ENCODE assay signal across 27 cellular contexts in genomic region chr7:80735330-80735729, GRCh38.
"Had no signal": no experiment of that assay in that cellular context is flagged by ENCODE, and none has a peak within 500 bp of the region (broad histone marks: within the 10 kb centered on the region; RNA-seq: fewer than 3 reads in every experiment).

No MANE protein-coding gene starts in this region.

- H3K4me1 Mint-ChIP-seq: stimulated activated effector memory CD8-positive, alpha-beta T cell treated with anti-CD3 and anti-CD28 coated beads, Interleukin-12 subunit alpha, Interleukin-12 subunit beta, amount 100 ng/mL, for 72 hours; stimulated activated naive B cell treated with anti-CD40 and anti-IgM and Interleukin-4, amounts not matched to agents 10 μg/mL and 1 μg/mL and 100 μg/mL, for 72 hours had no signal

- H3K4me3 ChIP-seq: pancreas, prostate gland, right lobe of liver, sigmoid colon, stomach, thoracic aorta, thyroid gland, tibial nerve, upper lobe of left lung, vagina had no signal

- H3K27ac ChIP-seq: neutrophil, pancreas, prostate gland, right lobe of liver, sigmoid colon, stomach, thoracic aorta, thyroid gland, tibial nerve, upper lobe of left lung, vagina had no signal

- H3K36me3 ChIP-seq: neutrophil, pancreas, prostate gland, right lobe of liver, sigmoid colon, stomach, thoracic aorta, thyroid gland, tibial nerve, upper lobe of left lung, vagina had no signal

- H3K36me3 Mint-ChIP-seq: stimulated activated effector memory CD8-positive, alpha-beta T cell treated with anti-CD3 and anti-CD28 coated beads, Interleukin-12 subunit alpha, Interleukin-12 subunit beta, amount 100 ng/mL, for 72 hours; stimulated activated naive B cell treated with anti-CD40 and anti-IgM and Interleukin-4, amounts not matched to agents 10 μg/mL and 1 μg/mL and 100 μg/mL, for 72 hours had no signal

- H3K27me3 ChIP-seq: neutrophil, pancreas, right lobe of liver, sigmoid colon, stomach, thyroid gland, tibial nerve, upper lobe of left lung, vagina had no signal

- H3K27me3 Mint-ChIP-seq: natural killer cell treated with Interleukin-12 subunit alpha and Interleukin-12 subunit beta and Interleukin-15 and Interleukin-18, amount 100 ng/mL, for 72 hours; stimulated activated naive B cell treated with anti-CD40 and anti-IgM and Interleukin-4, amounts not matched to agents 10 μg/mL and 1 μg/mL and 100 μg/mL, for 72 hours; stimulated activated naive CD8-positive, alpha-beta T cell treated with anti-CD3 and anti-CD28 coated beads, Interleukin-15, Interleukin-2, amounts not matched to agents 100 ng/mL and 50 ng/mL, for 24 hours had no signal

- H3K9me3 ChIP-seq: neutrophil, pancreas, prostate gland, right lobe of liver, sigmoid colon, stomach, thoracic aorta, thyroid gland, tibial nerve, upper lobe of left lung, vagina had no signal

- H3K4me1 ChIP-seq: pancreas, prostate gland, right lobe of liver, stomach, tibial nerve, upper lobe of left lung, vagina had no signal

- H3K27ac Mint-ChIP-seq: natural killer cell treated with Interleukin-12 subunit alpha and Interleukin-12 subunit beta and Interleukin-15 and Interleukin-18, amount 100 ng/mL, for 72 hours; nephron progenitor cell; stimulated activated effector memory CD8-positive, alpha-beta T cell treated with anti-CD3 and anti-CD28 coated beads, Interleukin-12 subunit alpha, Interleukin-12 subunit beta, amount 100 ng/mL, for 72 hours; stimulated activated naive B cell treated with anti-CD40 and anti-IgM and Interleukin-4, amounts not matched to agents 10 μg/mL and 1 μg/mL and 100 μg/mL, for 72 hours; stimulated activated naive CD8-positive, alpha-beta T cell treated with anti-CD3 and anti-CD28 coated beads, Interleukin-15, Interleukin-2, amounts not matched to agents 100 ng/mL and 50 ng/mL, for 24 hours had no signal

- H3K9me3 Mint-ChIP-seq: neural crest cell; stimulated activated naive CD8-positive, alpha-beta T cell treated with anti-CD3 and anti-CD28 coated beads, Interleukin-15, Interleukin-2, amounts not matched to agents 100 ng/mL and 50 ng/mL, for 24 hours had no signal

- DNase-seq: nephron progenitor cell; nucleus accumbens; pancreas; retina; right lobe of liver; sigmoid colon; small intestine; stimulated activated CD4-positive, alpha-beta T cell treated with anti-CD3 and anti-CD28 coated beads, Interleukin-15, amount 100 ng/mL, for 24 hours; stimulated activated CD4-positive, alpha-beta T cell treated with anti-CD3 and anti-CD28 coated beads, Interleukin-2, amount 100 ng/mL, for 24 hours; stimulated activated CD4-positive, alpha-beta T cell treated with anti-CD3 and anti-CD28 coated beads, Interleukin-2, amount 100 ng/mL, for 48 hours; stimulated activated CD4-positive, alpha-beta T cell treated with anti-CD3 and anti-CD28 coated beads, Interleukin-4, amount 100 ng/mL, for 24 hours; stimulated activated naive B cell treated with anti-CD40 and anti-IgM and Interleukin-4, amounts not matched to agents 10 μg/mL and 1 μg/mL and 100 μg/mL, for 72 hours; stimulated activated naive CD4-positive, alpha-beta T cell treated with Interleukin-2 at 50 U/mL for 16 hours; stomach; thyroid gland; trophoblast cell; upper lobe of left lung had no signal

- H3K4me3 Mint-ChIP-seq: natural killer cell treated with Interleukin-12 subunit alpha and Interleukin-12 subunit beta and Interleukin-15 and Interleukin-18, amount 100 ng/mL, for 72 hours; nephron progenitor cell; neural crest cell; stimulated activated effector memory CD8-positive, alpha-beta T cell treated with anti-CD3 and anti-CD28 coated beads, Interleukin-12 subunit alpha, Interleukin-12 subunit beta, amount 100 ng/mL, for 72 hours; stimulated activated naive B cell treated with anti-CD40 and anti-IgM and Interleukin-4, amounts not matched to agents 10 μg/mL and 1 μg/mL and 100 μg/mL, for 72 hours; stimulated activated naive CD8-positive, alpha-beta T cell treated with anti-CD3 and anti-CD28 coated beads, Interleukin-15, Interleukin-2, amounts not matched to agents 100 ng/mL and 50 ng/mL, for 24 hours had no signal

- ATAC-seq: natural killer cell treated with Interleukin-12 subunit alpha and Interleukin-12 subunit beta and Interleukin-15 and Interleukin-18, amount 100 ng/mL, for 72 hours; pancreas; right cardiac atrium; right lobe of liver; stimulated activated effector memory CD8-positive, alpha-beta T cell treated with anti-CD3 and anti-CD28 coated beads, Interleukin-12 subunit alpha, Interleukin-12 subunit beta, amount 100 ng/mL, for 72 hours; stimulated activated naive B cell treated with anti-CD40 and anti-IgM and Interleukin-4, amounts not matched to agents 10 μg/mL and 1 μg/mL and 100 μg/mL, for 72 hours had no signal
